1 cellular context compared by ENCODE assay signal in the genomic region with DNA sequence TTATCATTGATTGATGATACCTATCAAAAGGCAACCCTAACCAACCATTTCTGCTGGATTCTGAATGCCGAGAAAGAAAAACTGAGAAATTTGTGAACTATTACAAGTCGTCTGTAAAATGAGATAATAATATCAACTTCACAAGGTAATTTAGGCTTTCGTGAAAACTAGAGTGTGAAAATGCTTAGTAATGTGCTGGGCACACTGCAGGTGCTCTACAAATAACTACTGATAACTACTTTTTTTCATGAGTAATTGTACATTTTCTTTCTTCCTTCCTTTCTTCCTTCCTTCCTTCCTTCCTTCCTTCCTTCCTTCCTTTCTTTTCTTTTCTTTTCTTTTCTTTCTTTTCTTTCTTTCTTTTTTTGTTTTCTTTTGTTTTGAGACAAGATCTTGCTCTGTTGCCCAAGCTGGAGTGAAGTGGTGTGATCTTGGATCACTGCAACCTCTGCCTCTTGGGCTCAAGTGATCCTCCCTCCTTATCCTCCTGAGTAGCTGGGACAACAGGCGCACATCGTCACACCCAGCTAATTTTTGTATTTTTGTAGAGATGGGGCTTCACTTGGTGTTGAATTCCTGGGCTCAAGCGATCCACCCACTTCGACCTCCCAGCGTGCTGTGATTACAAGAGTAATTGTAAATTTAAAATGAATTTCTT.
TF ChIP-seq lines count a peak whose summit lies in the region.

No MANE protein-coding gene starts in this region.

TF ChIP-seq in H1, 55 proteins besides CTCF, POLR2A, EP300 and RAD21:
- TF ChIP-seq CREB1 (IDR thresholded peaks at IDR 0.05) (no peak), BACH1 (IDR thresholded peaks at IDR 0.05; ENCODE audit: low read length) (no peak), NANOG (IDR thresholded peaks at IDR 0.05; ENCODE audit: insufficient read depth, low read depth, low read length, poor library complexity, severe bottlenecking) (no peak), CBX8 (IDR thresholded peaks at IDR 0.05; ENCODE audit: borderline replicate concordance, low read depth, low read length) (no peak), RNF2 (IDR thresholded peaks at IDR 0.05; ENCODE audit: borderline replicate concordance, low read depth, low read length, missing control alignments, poor library complexity, severe bottlenecking) (no peak), TCF12 (IDR thresholded peaks at IDR 0.05; ENCODE audit: low read depth, low read length) (no peak), BCL11A (IDR thresholded peaks at IDR 0.05; ENCODE audit: low read depth in 2 of 2, low read length in 2 of 2) (no peak), SIN3A (conservative IDR thresholded peaks at IDR 0.05 in 1 of 2, IDR thresholded peaks at IDR 0.05 in 1 of 2; ENCODE audit: low read depth in 1 of 2, low read length in 2 of 2) (no peak), KDM5A (IDR thresholded peaks at IDR 0.05; ENCODE audit: low read length) (no peak), HDAC6 (IDR thresholded peaks at IDR 0.05; ENCODE audit: low read depth, low read length) (no peak), TBP (IDR thresholded peaks at IDR 0.05; ENCODE audit: low read depth, low read length) (no peak), POLR2AphosphoS5 (IDR thresholded peaks at IDR 0.05; ENCODE audit: low read depth, low read length) (no peak)
- TF ChIP-seq, protein P1, sequence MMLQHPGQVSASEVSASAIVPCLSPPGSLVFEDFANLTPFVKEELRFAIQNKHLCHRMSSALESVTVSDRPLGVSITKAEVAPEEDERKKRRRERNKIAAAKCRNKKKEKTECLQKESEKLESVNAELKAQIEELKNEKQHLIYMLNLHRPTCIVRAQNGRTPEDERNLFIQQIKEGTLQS (IDR thresholded peaks at IDR 0.05; ENCODE audit: insufficient read depth, low read depth, low read length): no peak
